ENCODE assay signal across 31 cellular contexts in the genomic region with DNA sequence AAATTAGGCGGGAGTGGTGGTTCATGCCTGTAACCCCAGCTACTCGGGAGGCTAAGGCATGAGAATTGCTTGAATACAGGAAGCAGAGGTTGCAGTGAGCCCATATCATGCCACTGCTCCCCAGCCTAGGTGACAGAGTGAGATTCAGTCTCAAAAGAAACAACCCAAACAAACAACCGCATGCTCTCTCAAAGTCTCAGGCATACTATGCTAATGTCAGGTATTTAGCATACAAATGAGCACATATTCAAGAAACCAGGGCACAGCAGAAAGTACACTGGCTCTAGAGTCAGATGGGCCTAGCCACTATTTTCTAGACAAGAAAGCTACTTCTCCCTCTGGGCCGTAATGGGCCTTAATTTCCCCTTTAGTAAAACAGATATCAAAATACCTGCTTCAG. TPM values are rescaled to one million over a fixed set of nuclear protein-coding genes. Genes with fewer than 3 reads are reported as not detected.
"Had no signal": no experiment of that assay in that cellular context is flagged by ENCODE, and none has a peak within 500 bp of the region (broad histone marks: within the 10 kb centered on the region; RNA-seq: fewer than 3 reads in every experiment).

No MANE protein-coding gene starts in this region.

- ATAC-seq: activated CD8-positive, alpha-beta T cell treated with anti-CD3 and anti-CD28 coated beads for 36 hours; activated T-cell treated with anti-CD3 and anti-CD28 coated beads, Interleukin-2, amount 50 U/mL, for 4 hours; activated T-helper 17 cell treated with anti-CD3 and anti-CD28 coated beads, Interleukin-2, amount 50 U/mL, for 72 hours; effector memory CD8-positive, alpha-beta T cell; gastroesophageal sphincter; heart right ventricle had no signal

- H3K4me1 Mint-ChIP-seq: activated T-helper 17 cell treated with anti-CD3 and anti-CD28 coated beads, Interleukin-2, amount 50 U/mL, for 72 hours; central memory CD8-positive, alpha-beta T cell had no signal

- H3K27ac Mint-ChIP-seq: activated CD8-positive, alpha-beta T cell treated with anti-CD3 and anti-CD28 coated beads for 36 hours; activated naive CD8-positive, alpha-beta T cell; activated T-helper 17 cell treated with anti-CD3 and anti-CD28 coated beads, Interleukin-2, amount 50 U/mL, for 72 hours; dendritic cell treated with granulocyte-macrophage colony-stimulating factor and Interleukin-4, amounts not matched to agents 40 ng/mL and 50 ng/mL, for 4 days; effector memory CD8-positive, alpha-beta T cell had no signal

- H3K27ac ChIP-seq: brain microvascular endothelial cell, coronary artery, dorsolateral prefrontal cortex, esophagus squamous epithelium, gastroesophageal sphincter, heart right ventricle had no signal

- H3K4me3 ChIP-seq: coronary artery, dorsolateral prefrontal cortex, esophagus squamous epithelium, gastroesophageal sphincter, heart right ventricle had no signal

- H3K9me3 ChIP-seq: esophagus squamous epithelium, gastroesophageal sphincter, heart right ventricle had no signal

- H3K36me3 ChIP-seq: brain microvascular endothelial cell, esophagus squamous epithelium, gastroesophageal sphincter, heart right ventricle had no signal

- H3K27me3 Mint-ChIP-seq: activated CD8-positive, alpha-beta T cell treated with anti-CD3 and anti-CD28 coated beads for 36 hours; dendritic cell treated with granulocyte-macrophage colony-stimulating factor and Interleukin-4, amounts not matched to agents 40 ng/mL and 50 ng/mL, for 4 days had no signal

- DNase-seq: activated CD4-positive, alpha-beta T cell treated with anti-CD3 and anti-CD28 coated beads for 48 hours; activated CD4-positive, alpha-beta T cell treated with anti-CD3 and anti-CD28 coated beads, Interleukin-2, amount 50 U/mL, for 1 hour; activated CD4-positive, alpha-beta T cell treated with anti-CD3 and anti-CD28 coated beads, Interleukin-2, amount 50 U/mL, for 48 hours; activated CD8-positive, alpha-beta memory T cell treated with anti-CD3 and anti-CD28 coated beads for 24 hours; activated CD8-positive, alpha-beta T cell treated with anti-CD3 and anti-CD28 coated beads for 36 hours; activated effector memory CD4-positive, alpha-beta T cell treated with Interleukin-2 at 50 U/mL for 16 hours; activated gamma-delta T cell treated with Interleukin-2 at 50 U/mL for 16 hours; activated naive CD4-positive, alpha-beta T cell treated with anti-CD3 and anti-CD28 coated beads, Interleukin-2, amount 50 U/mL, for 16 hours; activated naive CD4-positive, alpha-beta T cell treated with Interleukin-2 at 50 U/mL for 16 hours; activated T-cell treated with anti-CD3 and anti-CD28 coated beads, Interleukin-2, amount 50 U/mL, for 4 hours; amniotic stem cell; anterior cingulate cortex; brain microvascular endothelial cell; dorsolateral prefrontal cortex; effector memory CD8-positive, alpha-beta T cell; esophagus squamous epithelium; foreskin melanocyte; heart right ventricle; T-helper 2 cell had no signal

- H3K9me3 Mint-ChIP-seq: activated CD8-positive, alpha-beta T cell treated with anti-CD3 and anti-CD28 coated beads for 36 hours; activated T-cell treated with anti-CD3 and anti-CD28 coated beads, Interleukin-2, amount 50 U/mL, for 4 hours; activated T-helper 17 cell treated with anti-CD3 and anti-CD28 coated beads, Interleukin-2, amount 50 U/mL, for 72 hours; central memory CD8-positive, alpha-beta T cell; dendritic cell treated with granulocyte-macrophage colony-stimulating factor and Interleukin-4, amounts not matched to agents 40 ng/mL and 50 ng/mL, for 4 days; effector memory CD8-positive, alpha-beta T cell had no signal

- H3K36me3 Mint-ChIP-seq: activated naive CD8-positive, alpha-beta T cell had no signal

- H3K4me1 ChIP-seq: esophagus squamous epithelium, gastroesophageal sphincter, heart right ventricle had no signal

- H3K4me3 Mint-ChIP-seq: activated CD8-positive, alpha-beta T cell treated with anti-CD3 and anti-CD28 coated beads for 36 hours; activated naive CD8-positive, alpha-beta T cell; activated T-cell treated with anti-CD3 and anti-CD28 coated beads, Interleukin-2, amount 50 U/mL, for 4 hours; activated T-helper 17 cell treated with anti-CD3 and anti-CD28 coated beads, Interleukin-2, amount 50 U/mL, for 72 hours; central memory CD8-positive, alpha-beta T cell; dendritic cell treated with granulocyte-macrophage colony-stimulating factor and Interleukin-4, amounts not matched to agents 40 ng/mL and 50 ng/mL, for 4 days; effector memory CD8-positive, alpha-beta T cell had no signal

- H3K27me3 ChIP-seq: brain microvascular endothelial cell, dorsolateral prefrontal cortex, esophagus squamous epithelium, gastroesophageal sphincter had no signal

RNA-seq across cellular contexts. Expression of a gene that starts 55.0 kb away (rescaled TPM):
- total RNA-seq: activated CD8-positive, alpha-beta T cell treated with anti-CD3 and anti-CD28 coated beads for 36 hours; activated T-cell treated with anti-CD3 and anti-CD28 coated beads, Interleukin-2, amount 50 U/mL, for 4 hours; activated T-helper 17 cell treated with anti-CD3 and anti-CD28 coated beads, Interleukin-2, amount 50 U/mL, for 72 hours; astrocyte; bronchial epithelial cell; esophagus squamous epithelium; fibroblast of lung; fibroblast of villous mesenchyme; glomerular endothelial cell; T-helper 1 cell treated with Interleukin-12 subunit alpha and Interleukin-12 subunit beta and Interleukin-4 antibody, amounts not matched to agents 30 ng/mL and 1 ng/mL, for 36 hours had no signal
- polyA plus RNA-seq: fibroblast of lung had no signal
